17 cellular contexts compared by ENCODE assay signal in the genomic region with DNA sequence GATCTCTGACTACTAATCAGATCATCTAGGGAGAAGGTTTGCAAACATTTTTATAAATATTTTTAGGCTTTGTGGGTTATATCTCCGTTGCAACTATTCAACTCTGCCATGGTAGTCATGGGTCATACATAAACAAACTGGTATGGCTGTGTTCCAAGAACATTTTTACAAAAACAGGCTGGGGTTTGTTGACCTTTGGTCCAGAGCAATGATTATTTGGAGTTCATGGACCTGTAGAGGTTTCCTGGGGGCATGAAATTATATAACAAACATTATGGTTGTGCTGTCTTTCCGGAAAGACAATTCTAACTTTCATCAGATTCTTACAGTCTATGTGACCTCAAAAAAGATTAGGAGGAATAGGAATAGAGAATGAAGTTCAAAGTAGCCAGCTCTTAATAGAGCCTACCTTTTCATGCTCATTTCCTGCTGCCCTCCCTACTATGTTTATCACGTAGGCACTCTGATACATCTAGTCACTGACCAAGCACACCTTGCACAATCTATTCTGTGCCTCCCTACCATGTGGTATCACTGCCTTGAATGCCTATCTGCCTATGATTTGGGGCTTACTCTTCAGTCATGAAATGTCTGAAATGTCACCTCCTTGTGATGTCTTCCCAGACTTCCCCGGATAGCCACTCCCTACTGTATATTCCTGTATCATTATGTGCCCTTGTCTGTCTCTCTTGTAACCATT.
DNase-seq lines count a peak whose midpoint lies in the region; ATAC-seq, FAIRE-seq and TF ChIP-seq lines count a peak whose summit lies in the region.
"Had no signal": no experiment of that assay in that cellular context is flagged by ENCODE, and none has a peak within 500 bp of the region (broad histone marks: within the 10 kb centered on the region; RNA-seq: fewer than 3 reads in every experiment).

No MANE protein-coding gene starts in this region.

- H3K27me3 ChIP-seq in pancreas (no peaks in the 10 kb centered on the region), GM23338 (ENCODE audit: insufficient read depth) (no peaks in the 10 kb centered on the region)
- H3K27me3 ChIP-seq: spleen had no signal

- no peak overlapping the region for H2AFZ ChIP-seq in GM23338

- 26 to 28% methylated on average over 4 of the region's 4 CpGs for WGBS in pancreas, 2 donors

- FAIRE-seq in pancreas (lab: Jason Lieb, UNC): no peak

- in situ Hi-C loops in astrocyte of the cerebellum (cut with HindIII; ENCODE audit: low sequenced_read_pairs): no loop called here

- H3K9me2 ChIP-seq in GM23338 (ENCODE audit: insufficient read depth): no peaks in the 10 kb centered on the region

- H3K4me3 Mint-ChIP-seq in GM23338: no peak overlapping the region
- H3K4me3 Mint-ChIP-seq: CD4-positive, CD25-positive, alpha-beta regulatory T cell had no signal

- no peaks in the 10 kb centered on the region for H3F3A ChIP-seq in GM23338 (replicated peaks; ENCODE audit: low read depth)

- no peaks in the 10 kb centered on the region for H3K27me3 Mint-ChIP-seq in GM23338 (ENCODE audit: insufficient read depth, low read depth, poor library complexity)
- H3K27me3 Mint-ChIP-seq: CD4-positive, CD25-positive, alpha-beta regulatory T cell had no signal

- H3K36me3 ChIP-seq in pancreas (no peaks in the 10 kb centered on the region), GM23338 (ENCODE audit: insufficient read depth) (no peaks in the 10 kb centered on the region)
- H3K36me3 ChIP-seq: spleen had no signal

- no peak overlapping the region for H3K27ac Mint-ChIP-seq in GM23338
- H3K27ac Mint-ChIP-seq: CD4-positive, CD25-positive, alpha-beta regulatory T cell had no signal

- no peak overlapping the region for H3K4me3 ChIP-seq in astrocyte of the cerebellum (ENCODE audit: low read depth, low read length)
- no peak overlapping the region for H3K4me3 ChIP-seq in foreskin fibroblast (ENCODE audit: low read depth in 1 of 2, low read length in 2 of 2)
- no peak overlapping the region for H3K4me3 ChIP-seq in pancreas
- no peak overlapping the region for H3K4me3 ChIP-seq in GM23338
- H3K4me3 ChIP-seq: spleen had no signal

- TF ChIP-seq CTCF in astrocyte of the cerebellum (IDR thresholded peaks at IDR 0.05; ENCODE audit: low read depth, low read length, missing control alignments) (no peak), foreskin fibroblast (IDR thresholded peaks at IDR 0.05; ENCODE audit: low read depth, low read length) (no peak), pancreas (IDR thresholded peaks at IDR 0.05) (no peak), GM23338 (conservative IDR thresholded peaks at IDR 0.05; ENCODE audit: low read depth in 2 of 2) (no peak)

- peaks cover 6% of the 10 kb centered on the region; the same call in 2 of the 3 replicates for H3K4me1 Mint-ChIP-seq in GM23338
- H3K4me1 Mint-ChIP-seq: CD4-positive, CD25-positive, alpha-beta regulatory T cell had no signal

- intact Hi-C loops in pancreas (cut with DNase I): no loop called here

- ATAC-seq in pancreas (peak; percentile 83 to 94 (median 88)), HG03469 (IDR thresholded peaks at IDR 0.05; ENCODE audit: unreplicated experiment) (no peak), HG03565 (IDR thresholded peaks at IDR 0.05; ENCODE audit: unreplicated experiment) (no peak), GM23338 (no peak)
- ATAC-seq: left ventricle myocardium superior had no signal

- no peak overlapping the region for H3K4me2 ChIP-seq in GM23338

- H3K27ac ChIP-seq in pancreas (peak overlapping the region in 2 of 4 donors; percentile 18 to 53), GM23338 (ENCODE audit: low read depth) (no peak overlapping the region)
- H3K27ac ChIP-seq: spleen had no signal

- no peaks in the 10 kb centered on the region for H3K79me2 ChIP-seq in GM23338 (replicated peaks; ENCODE audit: insufficient read depth)

- H3K4me1 ChIP-seq in pancreas (peaks cover 10 to 23% (median 20%) of the 10 kb centered on the region in 3 donors), GM23338 (ENCODE audit: insufficient read depth) (no peaks in the 10 kb centered on the region)
- H3K4me1 ChIP-seq: spleen had no signal

- H4K20me1 ChIP-seq in GM23338 (replicated peaks; ENCODE audit: insufficient read depth): no peaks in the 10 kb centered on the region

- DNase-seq in H4 (ENCODE audit: low spot score) (peak; percentile 47), astrocyte of the cerebellum (ENCODE audit: low read depth) (peak; percentile 39), foreskin fibroblast (peak; percentile 50 to 74), pancreas (peak in 1 of 6 donors; percentile 5), DMS 273 (lab: John Stamatoyannopoulos, UW; ENCODE audit: unreplicated experiment) (no peak), GM23338 (ENCODE audit: low spot score) (no peak)
- DNase-seq: activated CD4-positive, alpha-beta T cell treated with anti-CD3 and anti-CD28 coated beads for 48 hours; activated T-cell treated with anti-CD3 and anti-CD28 coated beads, Interleukin-2, amount 50 U/mL, for 1 hour; CD4-positive, CD25-positive, alpha-beta regulatory T cell; glutamatergic neuron; left ventricle myocardium superior; NCI-H1092; NCI-H345; spleen; substantia nigra had no signal

- no peaks in the 10 kb centered on the region for H3K9me3 Mint-ChIP-seq in GM23338

- H3K36me3 Mint-ChIP-seq in GM23338 (ENCODE audit: low read depth): no peaks in the 10 kb centered on the region
- H3K36me3 Mint-ChIP-seq: CD4-positive, CD25-positive, alpha-beta regulatory T cell had no signal

- no peaks in the 10 kb centered on the region for H3K9me3 ChIP-seq in pancreas
- H3K9me3 ChIP-seq: spleen had no signal

TF ChIP-seq in GM23338, 12 proteins besides CTCF, POLR2A, EP300 and RAD21:
- TF ChIP-seq NANOG (IDR thresholded peaks at IDR 0.05; ENCODE audit: borderline replicate concordance) (no peak), ZNF331 (CRISPR knock-in tag; IDR thresholded peaks at IDR 0.05; ENCODE audit: low read depth) (no peak), ETS1 (IDR thresholded peaks at IDR 0.05) (no peak), EZH2 (IDR thresholded peaks at IDR 0.05; ENCODE audit: low read depth, unreplicated experiment) (no peak), REST (IDR thresholded peaks at IDR 0.05; ENCODE audit: unreplicated experiment) (no peak), POLR2AphosphoS5 (IDR thresholded peaks at IDR 0.05; ENCODE audit: low read depth) (no peak), CREB1 (CRISPR knock-in tag; IDR thresholded peaks at IDR 0.05; ENCODE audit: low read depth) (no peak)

Comparison
In these comparisons a context has a peak if more than half of its experiments do, and no peak if none do; other contexts are left out.
1. DNase-seq: peak in H4 (single experiment), astrocyte of the cerebellum (single experiment) and foreskin fibroblast (2 of 2); none in DMS 273 (single experiment) and GM23338 (single experiment).
2. ATAC-seq: peak in pancreas (4 of 4); none in HG03469 (single experiment), HG03565 (single experiment) and GM23338 (single experiment).